ENCODE assay signal across 10 cellular contexts in genomic region chr17:12973496-12974318, GRCh38. TPM values are rescaled to one million over a fixed set of nuclear protein-coding genes. Genes with fewer than 3 reads are reported as not detected.
DNase-seq lines count a peak whose midpoint lies in the region; ATAC-seq and TF ChIP-seq lines count a peak whose summit lies in the region.
"Had no signal": no experiment of that assay in that cellular context is flagged by ENCODE, and none has a peak within 500 bp of the region (broad histone marks: within the 10 kb centered on the region; RNA-seq: fewer than 3 reads in every experiment).

No MANE protein-coding gene starts in this region.

- ATAC-seq in left colon (peak; percentile 11), HG03039 (IDR thresholded peaks at IDR 0.05; ENCODE audit: unreplicated experiment) (no peak)

- H3K9me3 ChIP-seq in HEK293 (ENCODE audit: control insufficient read depth, insufficient read depth, low read depth, low read length), result no peaks in the 10 kb centered on the region
- no peaks in the 10 kb centered on the region for H3K9me3 ChIP-seq in spleen

- CTCF ChIA-PET in HEK293 (lab: Yijun Ruan, JAX) (no interaction called here), GM10248 (lab: Yijun Ruan, JAX) (interaction anchor here (0.8 to 1.7 kb wide), 4 partner anchors 11 to 58 kb away, joined by 3 to 5 read pairs (median 3); no protein-coding TSS in a partner anchor)

- WGBS in spleen, 5 donors, result 5 to 13% (median 7%) methylated on average over 22 to 43 of the region's 43 CpGs

- intact Hi-C loops in left colon (cut with DNase I, micrococcal nuclease) (no loop called here), spleen (cut with DNase I; ENCODE audit: low total_unique reads) (no loop called here)

- H3K27ac ChIP-seq in HEK293 (ENCODE audit: extremely low read depth, low read depth, low read length), result no peak overlapping the region
- peak overlapping the region in 1 of 2 donors; percentile 22 for H3K27ac ChIP-seq in coronary artery
- no peak overlapping the region for H3K27ac ChIP-seq in spleen
- H3K27ac ChIP-seq: SK-N-MC had no signal

- no peaks in the 10 kb centered on the region for H3K4me1 ChIP-seq in HEK293 (ENCODE audit: control insufficient read depth, insufficient read depth, low read length)
- H3K4me1 ChIP-seq in spleen, result peaks cover 0 to 11% (median 5%) of the 10 kb centered on the region in 6 donors

- POLR2A ChIA-PET in HEK293 (lab: Yijun Ruan, JAX), result no interaction called here
- POLR2A ChIA-PET in GM10248 (lab: Yijun Ruan, JAX), result no interaction called here

- no peak for TF ChIP-seq POLR2A in spleen (IDR thresholded peaks at IDR 0.05)

- no peak overlapping the region for H3K4me3 ChIP-seq in HEK293 (ENCODE audit: low read depth, low read length)
- peak overlapping the region; percentile 71 for H3K4me3 ChIP-seq in coronary artery
- H3K4me3 ChIP-seq in spleen, result peak overlapping the region in 6 of 8 donors; percentile 9 to 52 (median 20)
- H3K4me3 ChIP-seq: SK-N-MC had no signal

- H3K27me3 ChIP-seq in spleen (replicated peaks in 1 of 7), result peaks cover 0 to 45% (median 10%) of the 10 kb centered on the region in 7 donors

- H3K36me3 ChIP-seq in HEK293 (ENCODE audit: control insufficient read depth in 2 of 2, insufficient read depth in 1 of 2, low read length in 2 of 2) (no peaks in the 10 kb centered on the region; a peak in 1 of 3 replicates), spleen (no peaks in the 10 kb centered on the region)

- DNase-seq in coronary artery (ENCODE audit: low spot score), result no peak
- DNase-seq in left colon, result no peak
- no peak for DNase-seq in spleen
- no peak for DNase-seq in RKO (ENCODE audit: low spot score)
- DNase-seq in UCSD-AML1 (lab: John Stamatoyannopoulos, UW; ENCODE audit: unreplicated experiment), result no peak
- DNase-seq in GM10248 (ENCODE audit: extremely low spot score), result no peak
- DNase-seq: Kasumi-1 had no signal

- TF ChIP-seq CTCF in HEK293 (tag by site-specific recombination; IDR thresholded peaks at IDR 0.05), result no peak
- no peak for TF ChIP-seq CTCF in coronary artery (IDR thresholded peaks at IDR 0.05)
- no peak for TF ChIP-seq CTCF in spleen (IDR thresholded peaks at IDR 0.05 in 8 of 11, conservative IDR thresholded peaks at IDR 0.05 in 3 of 11)
- TF ChIP-seq CTCF in GM10248 (IDR thresholded peaks at IDR 0.05; ENCODE audit: control extremely low read depth, extremely low read depth, low read depth, missing control alignments), result no peak

TF ChIP-seq in HEK293, 187 proteins besides CTCF, POLR2A, EP300 and RAD21:
- TF ChIP-seq OVOL3 (tag by site-specific recombination; IDR thresholded peaks at IDR 0.05) (no peak), ZFP3 (tag by site-specific recombination; IDR thresholded peaks at IDR 0.05; ENCODE audit: low read depth) (no peak), ZNF394 (tag by site-specific recombination; IDR thresholded peaks at IDR 0.05; ENCODE audit: borderline replicate concordance) (no peak), ZNF555 (tag by site-specific recombination; conservative IDR thresholded peaks at IDR 0.05) (no peak), ZBTB6 (tag by site-specific recombination; IDR thresholded peaks at IDR 0.05) (no peak), ZIC2 (tag by site-specific recombination; IDR thresholded peaks at IDR 0.05) (peak; percentile 61)

RNA-seq across cellular contexts. Expression of gene ELAC2, which starts 44.1 kb away (rescaled TPM):
- total RNA-seq in left colon (10 to 100 TPM; 39.9 to 48.4 TPM), spleen (100 to 1,000 TPM in 2 of 7 donors, 10 to 100 TPM in 5; 47.6 to 110 (median 79.3) TPM)
- polyA plus RNA-seq in spleen, result 10 to 100 TPM; 29.4 to 36.4 (median 35.0) TPM
